Comparison of ENCODE assay signal across 8 cellular contexts in the genomic region with DNA sequence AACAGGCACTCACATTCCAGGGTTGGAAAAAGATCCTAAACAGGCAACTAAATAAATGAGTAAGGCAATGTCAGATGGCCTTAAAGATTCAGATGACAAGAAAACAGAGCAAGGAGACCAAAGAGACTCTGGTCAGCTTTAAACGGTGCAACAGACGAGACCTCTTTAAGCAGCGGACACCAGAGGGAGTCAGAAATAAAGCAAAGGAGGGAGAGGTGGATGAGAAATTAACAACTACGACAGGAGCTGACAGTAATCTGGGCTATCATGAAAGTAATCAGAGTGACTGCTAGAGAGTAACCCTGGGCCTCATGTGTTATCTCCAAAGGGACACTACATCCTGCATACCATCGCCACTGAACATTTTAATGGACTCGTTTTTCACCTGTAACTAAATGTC. TPM values are rescaled to one million over a fixed set of nuclear protein-coding genes. Genes with fewer than 3 reads are reported as not detected.
DNase-seq lines count a peak whose midpoint lies in the region; ATAC-seq and TF ChIP-seq lines count a peak whose summit lies in the region.

No MANE protein-coding gene starts in this region.

- H3K4me2 ChIP-seq in Loucy (ENCODE audit: low read depth, low read length, poor library complexity, severe bottlenecking): peak overlapping the region; percentile 85

- TF ChIP-seq CTCF in CD4-positive, alpha-beta T cell (IDR thresholded peaks at IDR 0.05): no peak
- TF ChIP-seq CTCF in Loucy (conservative IDR thresholded peaks at IDR 0.05; ENCODE audit: low read length) (peak; percentile 41), lower leg skin (IDR thresholded peaks at IDR 0.05) (no peak)

- peaks cover 17% of the 10 kb centered on the region; the same call in 1 of the 2 replicates for H3K36me3 ChIP-seq in Loucy (ENCODE audit: insufficient read depth, low read length)

- H3K27ac ChIP-seq in CD4-positive, alpha-beta T cell (ENCODE audit: low read depth, low read length): no peak overlapping the region

- peak overlapping the region; percentile 95 for H3K4me3 Mint-ChIP-seq in CD4-positive, alpha-beta T cell
- H3K4me3 Mint-ChIP-seq in dendritic cell treated with granulocyte-macrophage colony-stimulating factor and Interleukin-4, amounts not matched to agents 40 ng/mL and 50 ng/mL, for 4 days: peak overlapping the region; percentile 92
- peak overlapping the region; percentile 99 for H3K4me3 Mint-ChIP-seq in natural killer cell treated with Interleukin-12 subunit alpha and Interleukin-12 subunit beta and Interleukin-15 and Interleukin-18, amount 100 ng/mL, for 72 hours

- POLR2A ChIA-PET in CD4-positive, alpha-beta T cell (lab: Charles Lee): interaction anchor here (1.1 to 1.6 kb wide), 4 partner anchors 20 to 168 kb away, joined by 3 to 6 read pairs (median 4); partner anchors contain the start of genes ZNF416 and ZNF773

- H4K20me1 ChIP-seq in Loucy (ENCODE audit: insufficient read depth, low read length, poor library complexity, severe bottlenecking): peaks cover 17% of the 10 kb centered on the region

- no peak for TF ChIP-seq POLR2A in lower leg skin (IDR thresholded peaks at IDR 0.05)
- no peak for TF ChIP-seq POLR2A in GM18505 (IDR thresholded peaks at IDR 0.05; ENCODE audit: borderline replicate concordance, extremely low read depth, insufficient read depth, insufficient read length)

- peak overlapping the region; percentile 64 for H3K27ac Mint-ChIP-seq in CD4-positive, alpha-beta T cell
- peak overlapping the region; percentile 91 for H3K27ac Mint-ChIP-seq in dendritic cell treated with granulocyte-macrophage colony-stimulating factor and Interleukin-4, amounts not matched to agents 40 ng/mL and 50 ng/mL, for 4 days
- H3K27ac Mint-ChIP-seq in natural killer cell treated with Interleukin-12 subunit alpha and Interleukin-12 subunit beta and Interleukin-15 and Interleukin-18, amount 100 ng/mL, for 72 hours: peak overlapping the region; percentile 72 to 87

- H3K9me3 Mint-ChIP-seq in CD4-positive, alpha-beta T cell: peaks cover 16% of the 10 kb centered on the region
- peaks cover 80% of the 10 kb centered on the region for H3K9me3 Mint-ChIP-seq in dendritic cell treated with granulocyte-macrophage colony-stimulating factor and Interleukin-4, amounts not matched to agents 40 ng/mL and 50 ng/mL, for 4 days
- H3K9me3 Mint-ChIP-seq in natural killer cell treated with Interleukin-12 subunit alpha and Interleukin-12 subunit beta and Interleukin-15 and Interleukin-18, amount 100 ng/mL, for 72 hours: peaks cover 9% of the 10 kb centered on the region

- peaks cover 9% of the 10 kb centered on the region for H3K27me3 Mint-ChIP-seq in CD4-positive, alpha-beta T cell
- peaks cover 13% of the 10 kb centered on the region for H3K27me3 Mint-ChIP-seq in dendritic cell treated with granulocyte-macrophage colony-stimulating factor and Interleukin-4, amounts not matched to agents 40 ng/mL and 50 ng/mL, for 4 days
- peaks cover 0 to 6% of the 10 kb centered on the region in 2 donors for H3K27me3 Mint-ChIP-seq in natural killer cell treated with Interleukin-12 subunit alpha and Interleukin-12 subunit beta and Interleukin-15 and Interleukin-18, amount 100 ng/mL, for 72 hours

- H3K9ac ChIP-seq in Loucy (ENCODE audit: low read depth, low read length, poor library complexity, severe bottlenecking): peak overlapping the region; percentile 82

- H3K9me3 ChIP-seq in CD4-positive, alpha-beta T cell (ENCODE audit: control insufficient read depth, low read length): peaks cover 20% of the 10 kb centered on the region
- peaks cover 3% of the 10 kb centered on the region; the same call in 1 of the 2 replicates for H3K9me3 ChIP-seq in Loucy (ENCODE audit: insufficient read depth, low read depth, low read length)

- intact Hi-C loops in CD4-positive, alpha-beta T cell (cut with DNase I, micrococcal nuclease): loop anchor here (2.0 kb wide), 5 partner anchors 32 to 148 kb away; partner anchors contain the start of genes ZNF549 (in 2 of the 2), ZNF17 (in 1 of the 2), ZNF749 (in 1 of the 2) and ZNF773 (in 1 of the 2)
- intact Hi-C loops in dendritic cell treated with granulocyte-macrophage colony-stimulating factor and Interleukin-4, amounts not matched to agents 40 ng/mL and 50 ng/mL, for 4 days (cut with micrococcal nuclease): loop anchor here (2.0 kb wide), 2 partner anchors 32 to 74 kb away; partner anchors contain the start of genes ZNF211 and ZNF549
- intact Hi-C loops in lower leg skin (cut with DNase I; ENCODE audit: low total_unique reads): no loop called here

- no peaks in the 10 kb centered on the region for H3K9me2 ChIP-seq in Loucy (replicated peaks; ENCODE audit: low read depth, low read length)

- peaks cover 14% of the 10 kb centered on the region for H3K4me1 ChIP-seq in Loucy (ENCODE audit: insufficient read depth, low read length, poor library complexity, severe bottlenecking)

- peaks cover 85% of the 10 kb centered on the region for H3K36me3 Mint-ChIP-seq in CD4-positive, alpha-beta T cell (ENCODE audit: low read depth)
- peaks cover 62% of the 10 kb centered on the region for H3K36me3 Mint-ChIP-seq in dendritic cell treated with granulocyte-macrophage colony-stimulating factor and Interleukin-4, amounts not matched to agents 40 ng/mL and 50 ng/mL, for 4 days (ENCODE audit: low read depth)
- peaks cover 53% of the 10 kb centered on the region for H3K36me3 Mint-ChIP-seq in natural killer cell treated with Interleukin-12 subunit alpha and Interleukin-12 subunit beta and Interleukin-15 and Interleukin-18, amount 100 ng/mL, for 72 hours

- no peak overlapping the region for H2AFZ ChIP-seq in Loucy (ENCODE audit: low read length)

- WGBS in lower leg skin, 2 donors: 36 to 40% methylated on average over 6 of the region's 6 CpGs

- DNase-seq in CD4-positive, alpha-beta T cell: no peak
- no peak for DNase-seq in natural killer cell treated with Interleukin-12 subunit alpha and Interleukin-12 subunit beta and Interleukin-15 and Interleukin-18, amount 100 ng/mL, for 72 hours (ENCODE audit: low spot score)
- no peak for DNase-seq in lower leg skin (ENCODE audit: low spot score in 2 of 2)

- ATAC-seq in CD4-positive, alpha-beta T cell (ENCODE audit: poor library complexity): no peak
- ATAC-seq in natural killer cell treated with Interleukin-12 subunit alpha and Interleukin-12 subunit beta and Interleukin-15 and Interleukin-18, amount 100 ng/mL, for 72 hours: no peak
- ATAC-seq in GM18505 (IDR thresholded peaks at IDR 0.05; ENCODE audit: unreplicated experiment) (no peak), HG02981 (IDR thresholded peaks at IDR 0.05; ENCODE audit: unreplicated experiment) (no peak), HG03342 (IDR thresholded peaks at IDR 0.05; ENCODE audit: unreplicated experiment) (no peak)

- H3K27me3 ChIP-seq in CD4-positive, alpha-beta T cell (ENCODE audit: control insufficient read depth, insufficient read depth, low read length): peaks cover 5% of the 10 kb centered on the region
- no peaks in the 10 kb centered on the region for H3K27me3 ChIP-seq in Loucy (ENCODE audit: insufficient read depth, low read length, poor library complexity, severe bottlenecking)

- no peaks in the 10 kb centered on the region for H3F3A ChIP-seq in Loucy (ENCODE audit: low read depth)

- H3K4me3 ChIP-seq in Loucy (ENCODE audit: low read length, poor library complexity, severe bottlenecking): peak overlapping the region; percentile 79
- no peak overlapping the region for H3K4me3 ChIP-seq in lower leg skin (ENCODE audit: low read depth, poor library complexity, severe bottlenecking)

- H3K79me2 ChIP-seq in Loucy (ENCODE audit: insufficient read depth, low read length): peaks cover 29% of the 10 kb centered on the region

- peaks cover 34% of the 10 kb centered on the region for H3K4me1 Mint-ChIP-seq in CD4-positive, alpha-beta T cell (ENCODE audit: low read depth)
- H3K4me1 Mint-ChIP-seq in dendritic cell treated with granulocyte-macrophage colony-stimulating factor and Interleukin-4, amounts not matched to agents 40 ng/mL and 50 ng/mL, for 4 days (ENCODE audit: low read depth): peaks cover 23% of the 10 kb centered on the region
- H3K4me1 Mint-ChIP-seq in natural killer cell treated with Interleukin-12 subunit alpha and Interleukin-12 subunit beta and Interleukin-15 and Interleukin-18, amount 100 ng/mL, for 72 hours (ENCODE audit: low read depth in 2 of 2): peaks cover 24 to 31% of the 10 kb centered on the region in 2 donors

- CTCF ChIA-PET in CD4-positive, alpha-beta T cell (lab: Charles Lee): interaction anchor here (1.1 kb wide), 1 partner anchor 20 kb away, joined by 4 read pairs; the partner anchor contains the start of gene ZNF416

RNA-seq across cellular contexts. Expression of gene ZNF550, which starts 1.1 kb away (rescaled TPM):
- total RNA-seq in CD4-positive, alpha-beta T cell: 10 to 100 TPM; 15.7 to 20.0 TPM
- 1 to 10 TPM; 7.8 to 8.8 TPM for total RNA-seq in natural killer cell treated with Interleukin-12 subunit alpha and Interleukin-12 subunit beta and Interleukin-15 and Interleukin-18, amount 100 ng/mL, for 72 hours
- total RNA-seq in lower leg skin: 10 to 100 TPM in 3 of 4 donors, 1 to 10 TPM in 1; 9.8 to 19.2 (median 13.5) TPM

RNA-seq across cellular contexts. Expression of gene ZNF416, which starts 20.2 kb away (rescaled TPM):
- total RNA-seq in CD4-positive, alpha-beta T cell: 1 to 10 TPM; 5.2 to 5.7 TPM
- total RNA-seq in natural killer cell treated with Interleukin-12 subunit alpha and Interleukin-12 subunit beta and Interleukin-15 and Interleukin-18, amount 100 ng/mL, for 72 hours: 1 to 10 TPM; 3.1 to 3.4 TPM
- 10 to 100 TPM in 1 of 4 donors, 1 to 10 TPM in 3; 6.7 to 10.2 (median 8.4) TPM for total RNA-seq in lower leg skin

RNA-seq across cellular contexts. Expression of gene ZIK1, which starts 25.4 kb away (rescaled TPM):
- total RNA-seq in CD4-positive, alpha-beta T cell: 1 to 10 TPM; 6.9 to 7.1 TPM
- 1 to 10 TPM; 4.8 to 5.5 TPM for total RNA-seq in natural killer cell treated with Interleukin-12 subunit alpha and Interleukin-12 subunit beta and Interleukin-15 and Interleukin-18, amount 100 ng/mL, for 72 hours
- 10 to 100 TPM in 1 of 4 donors, 1 to 10 TPM in 3; 2.0 to 12.7 (median 4.3) TPM for total RNA-seq in lower leg skin

RNA-seq across cellular contexts. Expression of gene ZNF549, which starts 31.4 kb away (rescaled TPM):
- total RNA-seq in CD4-positive, alpha-beta T cell: 10 to 100 TPM; 10.1 to 11.1 TPM
- total RNA-seq in natural killer cell treated with Interleukin-12 subunit alpha and Interleukin-12 subunit beta and Interleukin-15 and Interleukin-18, amount 100 ng/mL, for 72 hours: 1 to 10 TPM; 4.8 to 7.3 TPM
- total RNA-seq in lower leg skin: 1 to 10 TPM; 4.4 to 5.5 (median 4.9) TPM

RNA-seq across cellular contexts. Expression of gene ZNF530, which starts 41.2 kb away (rescaled TPM):
- 1 to 10 TPM; 2.7 to 3.4 TPM for total RNA-seq in CD4-positive, alpha-beta T cell
- total RNA-seq in natural killer cell treated with Interleukin-12 subunit alpha and Interleukin-12 subunit beta and Interleukin-15 and Interleukin-18, amount 100 ng/mL, for 72 hours: 1 to 10 TPM; 4.7 to 9.8 TPM
- 10 to 100 TPM in 1 of 4 donors, 1 to 10 TPM in 3; 4.8 to 16.9 (median 6.1) TPM for total RNA-seq in lower leg skin
